Comparison of ENCODE assay signal across 17 cellular contexts in genomic region chr20:60147004-60147403, GRCh38.
A peak's percentile ranks its signal among the peaks of the same experiment; 100 is the strongest.
DNase-seq lines count a peak whose midpoint lies in the region; ATAC-seq and TF ChIP-seq lines count a peak whose summit lies in the region.
"Had no signal": no experiment of that assay in that cellular context is flagged by ENCODE, and none has a peak within 500 bp of the region (broad histone marks: within the 10 kb centered on the region; RNA-seq: fewer than 3 reads in every experiment).

No MANE protein-coding gene starts in this region.

- no peaks in the 10 kb centered on the region for H3K79me2 ChIP-seq in parathyroid adenoma

- no peak overlapping the region for H3K27ac Mint-ChIP-seq in activated CD4-positive, alpha-beta T cell treated with anti-CD3 and anti-CD28 coated beads, Interleukin-2, amount 10 ng/mL, durations not matched to agents 24 days and 14 days
- H3K27ac Mint-ChIP-seq in stimulated activated effector memory CD8-positive, alpha-beta T cell treated with anti-CD3 and anti-CD28 coated beads, Interleukin-12 subunit alpha, Interleukin-12 subunit beta, amount 100 ng/mL, for 72 hours = no peak overlapping the region
- H3K27ac Mint-ChIP-seq: B cell; CD4-positive, CD25-positive, alpha-beta regulatory T cell; CD8-positive, alpha-beta T cell had no signal

- H3K4me3 Mint-ChIP-seq in activated CD4-positive, alpha-beta T cell treated with anti-CD3 and anti-CD28 coated beads, Interleukin-2, amount 10 ng/mL, durations not matched to agents 24 days and 14 days = no peak overlapping the region
- no peak overlapping the region for H3K4me3 Mint-ChIP-seq in stimulated activated effector memory CD8-positive, alpha-beta T cell treated with anti-CD3 and anti-CD28 coated beads, Interleukin-12 subunit alpha, Interleukin-12 subunit beta, amount 100 ng/mL, for 72 hours
- H3K4me3 Mint-ChIP-seq: B cell; CD4-positive, CD25-positive, alpha-beta regulatory T cell; CD8-positive, alpha-beta T cell had no signal

- peak; percentile 15 for DNase-seq in activated CD4-positive, alpha-beta T cell treated with anti-CD3 and anti-CD28 coated beads, Interleukin-2, amount 10 ng/mL, durations not matched to agents 24 days and 14 days
- no peak for DNase-seq in activated CD4-positive, alpha-beta T cell treated with anti-CD3 and anti-CD28 coated beads for 48 hours
- DNase-seq in left ventricle myocardium superior (no peak), cardiac septum (ENCODE audit: low spot score) (no peak)
- DNase-seq in stimulated activated effector memory CD8-positive, alpha-beta T cell treated with anti-CD3 and anti-CD28 coated beads, Interleukin-12 subunit alpha, Interleukin-12 subunit beta, amount 100 ng/mL, for 72 hours (ENCODE audit: low spot score in 2 of 2) = no peak
- DNase-seq: Caco-2; CD4-positive, CD25-positive, alpha-beta regulatory T cell; CD8-positive, alpha-beta T cell; DMS153; DND-41; GOT3; HCEC 1CT had no signal

- H2AFZ ChIP-seq in parathyroid adenoma = peak overlapping the region; percentile 51

- no peaks in the 10 kb centered on the region for H3K27me3 ChIP-seq in parathyroid adenoma (ENCODE audit: control insufficient read depth, insufficient read depth, low read length)
- H3K27me3 ChIP-seq: BLaER1 had no signal

- intact Hi-C loops in activated CD4-positive, alpha-beta T cell treated with anti-CD3 and anti-CD28 coated beads, Interleukin-2, amount 10 ng/mL, durations not matched to agents 24 days and 14 days (cut with micrococcal nuclease) = no loop called here
- intact Hi-C loops in left ventricle myocardium superior (cut with micrococcal nuclease) = no loop called here
- intact Hi-C loops in cardiac septum (cut with DNase I) = no loop called here

- H3K9me3 ChIP-seq in parathyroid adenoma (ENCODE audit: control insufficient read depth, low read length) = no peaks in the 10 kb centered on the region
- H3K9me3 ChIP-seq: Caco-2 had no signal

- no peaks in the 10 kb centered on the region for H3K36me3 Mint-ChIP-seq in activated CD4-positive, alpha-beta T cell treated with anti-CD3 and anti-CD28 coated beads, Interleukin-2, amount 10 ng/mL, durations not matched to agents 24 days and 14 days (ENCODE audit: low read depth)
- no peaks in the 10 kb centered on the region for H3K36me3 Mint-ChIP-seq in stimulated activated effector memory CD8-positive, alpha-beta T cell treated with anti-CD3 and anti-CD28 coated beads, Interleukin-12 subunit alpha, Interleukin-12 subunit beta, amount 100 ng/mL, for 72 hours
- H3K36me3 Mint-ChIP-seq: CD4-positive, CD25-positive, alpha-beta regulatory T cell; CD8-positive, alpha-beta T cell had no signal

- no peak overlapping the region for H3K27ac ChIP-seq in parathyroid adenoma
- H3K27ac ChIP-seq: 22Rv1, BLaER1, C4-2B had no signal

- TF ChIP-seq CTCF in parathyroid adenoma (IDR thresholded peaks at IDR 0.05) = no peak

- H3K4me1 Mint-ChIP-seq in activated CD4-positive, alpha-beta T cell treated with anti-CD3 and anti-CD28 coated beads, Interleukin-2, amount 10 ng/mL, durations not matched to agents 24 days and 14 days = peaks cover 3% of the 10 kb centered on the region
- no peaks in the 10 kb centered on the region for H3K4me1 Mint-ChIP-seq in stimulated activated effector memory CD8-positive, alpha-beta T cell treated with anti-CD3 and anti-CD28 coated beads, Interleukin-12 subunit alpha, Interleukin-12 subunit beta, amount 100 ng/mL, for 72 hours
- H3K4me1 Mint-ChIP-seq: B cell; CD4-positive, CD25-positive, alpha-beta regulatory T cell had no signal

- ATAC-seq in left ventricle myocardium superior = peak; percentile 72
- ATAC-seq in stimulated activated effector memory CD8-positive, alpha-beta T cell treated with anti-CD3 and anti-CD28 coated beads, Interleukin-12 subunit alpha, Interleukin-12 subunit beta, amount 100 ng/mL, for 72 hours = no peak
- ATAC-seq: CD8-positive, alpha-beta T cell had no signal

- no peaks in the 10 kb centered on the region for H3K36me3 ChIP-seq in parathyroid adenoma (ENCODE audit: control insufficient read depth, insufficient read depth, low read length)
- H3K36me3 ChIP-seq: BLaER1 had no signal

- peaks cover 3% of the 10 kb centered on the region for H3K27me3 Mint-ChIP-seq in activated CD4-positive, alpha-beta T cell treated with anti-CD3 and anti-CD28 coated beads, Interleukin-2, amount 10 ng/mL, durations not matched to agents 24 days and 14 days
- H3K27me3 Mint-ChIP-seq: B cell; CD4-positive, CD25-positive, alpha-beta regulatory T cell had no signal

- no peak overlapping the region for H3K4me2 ChIP-seq in parathyroid adenoma (ENCODE audit: low read length)
- H3K4me2 ChIP-seq: BLaER1 had no signal

- no peak overlapping the region for H3K4me3 ChIP-seq in parathyroid adenoma (ENCODE audit: low read depth, low read length)
- H3K4me3 ChIP-seq: BLaER1 had no signal

- H3K4me1 ChIP-seq in parathyroid adenoma = peaks cover 9% of the 10 kb centered on the region
- H3K4me1 ChIP-seq: Caco-2 had no signal

- no peak overlapping the region for H3K9ac ChIP-seq in parathyroid adenoma
- H3K9ac ChIP-seq: BLaER1 had no signal

- no peaks in the 10 kb centered on the region for H3K9me3 Mint-ChIP-seq in activated CD4-positive, alpha-beta T cell treated with anti-CD3 and anti-CD28 coated beads, Interleukin-2, amount 10 ng/mL, durations not matched to agents 24 days and 14 days
- no peaks in the 10 kb centered on the region for H3K9me3 Mint-ChIP-seq in stimulated activated effector memory CD8-positive, alpha-beta T cell treated with anti-CD3 and anti-CD28 coated beads, Interleukin-12 subunit alpha, Interleukin-12 subunit beta, amount 100 ng/mL, for 72 hours
- H3K9me3 Mint-ChIP-seq: CD8-positive, alpha-beta T cell had no signal
